Comparison of ENCODE assay signal across 9 cellular contexts in genomic region chr11:47847892-47848635, GRCh38. TPM values are rescaled to one million over a fixed set of nuclear protein-coding genes. Genes with fewer than 3 reads are reported as not detected.
DNase-seq lines count a peak whose midpoint lies in the region; ATAC-seq, FAIRE-seq and TF ChIP-seq lines count a peak whose summit lies in the region.
"Had no signal": no experiment of that assay in that cellular context is flagged by ENCODE, and none has a peak within 500 bp of the region (broad histone marks: within the 10 kb centered on the region; RNA-seq: fewer than 3 reads in every experiment).

Gene NUP160 (minus strand): TSS chr11:47848350. CDS start chr11:47848318, 32 bp downstream.

- H3K9me3 ChIP-seq in BE2C (no peaks in the 10 kb centered on the region), duodenal mucosa (ENCODE audit: control insufficient read depth in 1 of 2, low read length in 2 of 2) (no peaks in the 10 kb centered on the region), right lobe of liver (no peaks in the 10 kb centered on the region)

- CTCF ChIA-PET in activated CD4-positive, alpha-beta memory T cell treated with anti-CD3 and anti-CD28 coated beads, Interleukin-2, amount 10 ng/mL, durations not matched to agents 7 days and 5 days (lab: Charles Lee): interaction anchor here (1.8 kb wide), 1 partner anchor 80 kb away, joined by 5 read pairs; no protein-coding TSS in a partner anchor

- 0% methylated on average over 48 of the region's 58 CpGs for WGBS in right lobe of liver (ENCODE audit: insufficient coverage, low coverage, low lambda C conversion rate, missing lambda C conversion rate)

- H3K9ac ChIP-seq in duodenal mucosa (ENCODE audit: low read depth in 1 of 2, low read length in 2 of 2): peak within 1 kb of the TSS; percentile 90 to 98

- POLR2A ChIA-PET in activated CD4-positive, alpha-beta memory T cell treated with anti-CD3 and anti-CD28 coated beads, Interleukin-2, amount 10 ng/mL, durations not matched to agents 7 days and 5 days (lab: Charles Lee): interaction anchor here (0.6 to 1.9 kb wide), 21 partner anchors 9 to 634 kb away, joined by 3 to 37 read pairs (median 5); partner anchors contain the start of genes AGBL2, DDB2 and FNBP4

- DNase-seq in BE2C: peak; percentile 74
- DNase-seq in GM19239 (ENCODE audit: insufficient read length, low spot score): peak; percentile 69
- DNase-seq in NCI-H748 treated with DMSO at 0.1 percent for 48 hours (lab: John Stamatoyannopoulos, UW): peak; percentile 50
- peak; percentile 91 for DNase-seq in activated CD4-positive, alpha-beta memory T cell treated with anti-CD3 and anti-CD28 coated beads, Interleukin-2, amount 10 ng/mL, durations not matched to agents 7 days and 5 days
- peak; percentile 90 for DNase-seq in right lobe of liver
- peak; percentile 90 for DNase-seq in stimulated activated CD4-positive, alpha-beta T cell treated with anti-CD3 and anti-CD28 coated beads, Interleukin-4, amount 100 ng/mL, for 24 hours

- ATAC-seq in HG03432 (IDR thresholded peaks at IDR 0.05; ENCODE audit: unreplicated experiment) (peak; percentile 89), right lobe of liver (peak; percentile 95 to 97 (median 96))

- peaks cover 49% of the 10 kb centered on the region for H3K4me1 Mint-ChIP-seq in activated CD4-positive, alpha-beta memory T cell treated with anti-CD3 and anti-CD28 coated beads, Interleukin-2, amount 10 ng/mL, durations not matched to agents 7 days and 5 days

- TF ChIP-seq CTCF in BE2C (IDR thresholded peaks at IDR 0.05; ENCODE audit: low read depth, low read length) (no peak), right lobe of liver (IDR thresholded peaks at IDR 0.05) (no peak)

- peak; percentile 64 for TF ChIP-seq POLR2A in right lobe of liver (IDR thresholded peaks at IDR 0.05)

- H3K36me3 ChIP-seq in BE2C (no peaks in the 10 kb centered on the region; the same call in 1 of the 2 replicates), duodenal mucosa (ENCODE audit: control insufficient read depth in 1 of 2, insufficient read depth in 2 of 2, low read length in 2 of 2) (peaks cover 8 to 25% of the 10 kb centered on the region in 2 donors), right lobe of liver (peaks cover 0 to 17% (median 5%) of the 10 kb centered on the region in 4 donors)

- H3K4me3 Mint-ChIP-seq in activated CD4-positive, alpha-beta memory T cell treated with anti-CD3 and anti-CD28 coated beads, Interleukin-2, amount 10 ng/mL, durations not matched to agents 7 days and 5 days: peak within 1 kb of the TSS; percentile 89

- intact Hi-C loops in right lobe of liver (cut with DNase I): no loop called here

- peak within 1 kb of the TSS; percentile 94 for H3K27ac Mint-ChIP-seq in activated CD4-positive, alpha-beta memory T cell treated with anti-CD3 and anti-CD28 coated beads, Interleukin-2, amount 10 ng/mL, durations not matched to agents 7 days and 5 days

- peaks cover 19% of the 10 kb centered on the region for H3K36me3 Mint-ChIP-seq in activated CD4-positive, alpha-beta memory T cell treated with anti-CD3 and anti-CD28 coated beads, Interleukin-2, amount 10 ng/mL, durations not matched to agents 7 days and 5 days (ENCODE audit: low read depth)

- H3K9me3 Mint-ChIP-seq in activated CD4-positive, alpha-beta memory T cell treated with anti-CD3 and anti-CD28 coated beads, Interleukin-2, amount 10 ng/mL, durations not matched to agents 7 days and 5 days: no peaks in the 10 kb centered on the region

- H3K27ac ChIP-seq in duodenal mucosa (ENCODE audit: low read depth, low read length): peak within 1 kb of the TSS; percentile 88
- H3K27ac ChIP-seq in right lobe of liver: peak within 1 kb of the TSS; percentile 80 to 93 (median 85)

- H3K4me3 ChIP-seq in BE2C (ENCODE audit: low read depth, low read length) (peak within 1 kb of the TSS; percentile 90), duodenal mucosa (ENCODE audit: low read depth in 1 of 2, low read length in 2 of 2) (peak within 1 kb of the TSS; percentile 96 to 100), right lobe of liver (peak within 1 kb of the TSS; percentile 76 to 89 (median 85))

- H3K27me3 ChIP-seq in BE2C (no peaks in the 10 kb centered on the region), duodenal mucosa (ENCODE audit: control insufficient read depth in 1 of 2, insufficient read depth in 2 of 2, low read length in 2 of 2) (no peaks in the 10 kb centered on the region), right lobe of liver (no peaks in the 10 kb centered on the region)

- FAIRE-seq in GM19239 (lab: Jason Lieb, UNC): peak; percentile 82
- FAIRE-seq: TTC549 had no signal

- H3K4me1 ChIP-seq in BE2C (no peaks in the 10 kb centered on the region), duodenal mucosa (ENCODE audit: control insufficient read depth in 1 of 2, insufficient read depth in 2 of 2, low read length in 2 of 2) (peaks cover 9 to 18% of the 10 kb centered on the region in 2 donors), right lobe of liver (peaks cover 0 to 7% (median 3%) of the 10 kb centered on the region in 4 donors)

- no peaks in the 10 kb centered on the region for H3K27me3 Mint-ChIP-seq in activated CD4-positive, alpha-beta memory T cell treated with anti-CD3 and anti-CD28 coated beads, Interleukin-2, amount 10 ng/mL, durations not matched to agents 7 days and 5 days

RNA-seq across cellular contexts. Expression of gene NUP160, which starts in this region (rescaled TPM):
- 36.7 TPM for polyA plus RNA-seq in BE2C (2012; ENCODE audit: insufficient read depth, insufficient read length, low read depth)
- total RNA-seq in activated CD4-positive, alpha-beta memory T cell treated with anti-CD3 and anti-CD28 coated beads, Interleukin-2, amount 10 ng/mL, durations not matched to agents 7 days and 5 days: 10 to 100 TPM; 52.0 to 52.9 TPM
- total RNA-seq in right lobe of liver: 10 to 100 TPM in 5 of 6 experiments, 1 to 10 TPM in 1; 9.5 to 14.3 (median 11.2) TPM

Comparison
In these comparisons a context has a peak if more than half of its experiments do, and no peak if none do; other contexts are left out.
1. Peak in every context shown above with its lines: DNase-seq, ATAC-seq, H3K4me3 ChIP-seq and H3K27ac ChIP-seq.